ENCODE assay signal across 8 cellular contexts in genomic region chrX:65668362-65669310, GRCh38. TPM values are rescaled to one million over a fixed set of nuclear protein-coding genes. Genes with fewer than 3 reads are reported as not detected.
A peak's percentile ranks its signal among the peaks of the same experiment; 100 is the strongest.
DNase-seq lines count a peak whose midpoint lies in the region; ATAC-seq and TF ChIP-seq lines count a peak whose summit lies in the region.

No MANE protein-coding gene starts in this region.

- H3K4me3 ChIP-seq in AG09309 (ENCODE audit: control insufficient read depth, low read depth, low read length), result peak overlapping the region; percentile 93
- peak overlapping the region; percentile 90 for H3K4me3 ChIP-seq in NB4 (ENCODE audit: low read depth, low read length)

- TF ChIP-seq CTCF in AG09309 (IDR thresholded peaks at IDR 0.05; ENCODE audit: control insufficient read depth, insufficient read depth, low read depth, low read length, missing control alignments) (no peak), NB4 (IDR thresholded peaks at IDR 0.05; ENCODE audit: low read depth, low read length) (no peak)

- peak overlapping the region; percentile 84 for H3K27ac ChIP-seq in cingulate gyrus (ENCODE audit: low read depth, low read length)

- ATAC-seq in GM19452 (IDR thresholded peaks at IDR 0.05; ENCODE audit: unreplicated experiment), result peak; percentile 36
- peak; percentile 31 for ATAC-seq in left colon
- ATAC-seq in GM18873 (IDR thresholded peaks at IDR 0.05; ENCODE audit: low FRiP score, unreplicated experiment), result no peak

- intact Hi-C loops in left colon (cut with DNase I, micrococcal nuclease), result no loop called here

- no peak for TF ChIP-seq POLR2A in NB4 (IDR thresholded peaks at IDR 0.05; ENCODE audit: extremely low read depth, insufficient read length)

- DNase-seq in AG09309 (ENCODE audit: low read depth), result peak; percentile 69
- DNase-seq in NB4 (ENCODE audit: low read depth), result peak; percentile 94
- peak; percentile 27 for DNase-seq in activated CD4-positive, alpha-beta T cell treated with anti-CD3 and anti-CD28 coated beads for 1 hour
- peak; percentile 39 to 67 for DNase-seq in left colon
- peak; percentile 39 to 55 for DNase-seq in stimulated activated CD4-positive, alpha-beta T cell treated with anti-CD3 and anti-CD28 coated beads, Interleukin-4, amount 100 ng/mL, for 4 hours

RNA-seq across cellular contexts. Expression of gene MSN, which starts 1.2 kb away (rescaled TPM):
- total RNA-seq in left colon, result 10 to 100 TPM; 24.8 to 52.8 TPM

Comparison
In these comparisons a context has a peak if more than half of its experiments do, and no peak if none do; other contexts are left out.
1. DNase-seq: peak in every context shown above with its lines; median percentile 94 in NB4; 69 in AG09309; 53 in left colon; 47 in stimulated activated CD4-positive, alpha-beta T cell treated with anti-CD3 and anti-CD28 coated beads, Interleukin-4, amount 100 ng/mL, for 4 hours; 27 in activated CD4-positive, alpha-beta T cell treated with anti-CD3 and anti-CD28 coated beads for 1 hour.